ENCODE assay signal across 8 cellular contexts in genomic region chr10:13001041-13001886, GRCh38. TPM values are rescaled to one million over a fixed set of nuclear protein-coding genes. Genes with fewer than 3 reads are reported as not detected.
DNase-seq lines count a peak whose midpoint lies in the region; ATAC-seq and TF ChIP-seq lines count a peak whose summit lies in the region.

CCDC3 (minus strand) TSS chr10:13001713; CDS start chr10:13001570, 143 bp downstream.

- H3K4me2 ChIP-seq in Loucy (ENCODE audit: low read depth, low read length, poor library complexity, severe bottlenecking) = no peak within 1 kb of the TSS
- H3K4me2 ChIP-seq in mammary epithelial cell (ENCODE audit: insufficient read depth, low read depth, low read length) = peak within 1 kb of the TSS; percentile 81
- peak within 1 kb of the TSS; percentile 77 for H3K4me2 ChIP-seq in mesenchymal stem cell (ENCODE audit: low read length, poor library complexity, severe bottlenecking)

- no peak for DNase-seq in CD4-positive, alpha-beta T cell
- DNase-seq in mammary epithelial cell (no peak), mesenchymal stem cell (peak; percentile 30), thoracic aorta (ENCODE audit: low spot score) (no peak), cerebellar cortex (ENCODE audit: low spot score) (no peak), kidney glomerular epithelial cell (lab: John Stamatoyannopoulos, UW) (no peak)

- H2AFZ ChIP-seq in Loucy (ENCODE audit: low read length) (0 out of 2 replicates have a peak within 1 kb of the TSS, but pooled peaks have one; percentile 46), mammary epithelial cell (ENCODE audit: low read depth, low read length) (peak within 1 kb of the TSS; percentile 66), mesenchymal stem cell (ENCODE audit: low read depth, low read length) (peak within 1 kb of the TSS; percentile 69)

- H3K4me3 ChIP-seq in Loucy (ENCODE audit: low read length, poor library complexity, severe bottlenecking) (no peak within 1 kb of the TSS), mammary epithelial cell (replicated peaks in 1 of 3; ENCODE audit: insufficient read depth in 1 of 3, low read depth in 2 of 3, low read length in 3 of 3) (peak within 1 kb of the TSS in 2 of 3 experiments; percentile 34 to 38), mesenchymal stem cell (ENCODE audit: insufficient read depth in 1 of 2, low read depth in 1 of 2, low read length in 2 of 2) (peak within 1 kb of the TSS; percentile 42 to 50), thoracic aorta (peak within 1 kb of the TSS; percentile 80)

- H3K79me1 ChIP-seq in mesenchymal stem cell (replicated peaks; ENCODE audit: low read length, poor library complexity, severe bottlenecking) = no peaks in the 10 kb centered on the region

- H3K23ac ChIP-seq in mesenchymal stem cell (ENCODE audit: low read length in 2 of 2) = peak within 1 kb of the TSS in 1 of 2 experiments; percentile 100

- H3K79me2 ChIP-seq in Loucy (ENCODE audit: insufficient read depth, low read length) (no peaks in the 10 kb centered on the region), mammary epithelial cell (ENCODE audit: insufficient read depth, low read length) (no peaks in the 10 kb centered on the region)

- no peak within 1 kb of the TSS for H2BK5ac ChIP-seq in mesenchymal stem cell (ENCODE audit: low read depth, low read length, poor library complexity, severe bottlenecking)

- peak within 1 kb of the TSS; percentile 62 for H4K8ac ChIP-seq in mesenchymal stem cell (ENCODE audit: low read length)

- no TSS peak for BruUV-seq in mammary epithelial cell (replicated peaks; lab: Mats Ljungman, UMichigan)

- dilution Hi-C loops in mammary epithelial cell (cut with HindIII; ENCODE audit: low sequenced_read_pairs) = loop anchor here (5.0 kb wide), 1 partner anchor 39 kb away; no protein-coding TSS in a partner anchor

- no peak for ATAC-seq in CD4-positive, alpha-beta T cell (ENCODE audit: poor library complexity)
- ATAC-seq in thoracic aorta (ENCODE audit: insufficient number of reproducible peaks, low FRiP score, low read depth) (no peak), GM18870 (IDR thresholded peaks at IDR 0.05; ENCODE audit: unreplicated experiment) (no peak)

- H4K20me1 ChIP-seq in Loucy (ENCODE audit: insufficient read depth, low read length, poor library complexity, severe bottlenecking) = no peaks in the 10 kb centered on the region
- no peaks in the 10 kb centered on the region for H4K20me1 ChIP-seq in mammary epithelial cell (ENCODE audit: insufficient read depth, low read length)

- CTCF ChIA-PET in CD4-positive, alpha-beta T cell (lab: Charles Lee) = no interaction called here
- CTCF ChIA-PET in mammary epithelial cell (lab: Charles Lee; ENCODE audit: low non-redundant PET) = no interaction called here

- no peak within 1 kb of the TSS for H3K9ac ChIP-seq in Loucy (ENCODE audit: low read depth, low read length, poor library complexity, severe bottlenecking)
- no peak within 1 kb of the TSS for H3K9ac ChIP-seq in mammary epithelial cell (ENCODE audit: insufficient read depth, low read length)
- no peak within 1 kb of the TSS for H3K9ac ChIP-seq in mesenchymal stem cell (ENCODE audit: low read length)

- H3K36me3 ChIP-seq in Loucy (ENCODE audit: insufficient read depth, low read length) (no peaks in the 10 kb centered on the region), mammary epithelial cell (ENCODE audit: insufficient read depth, low read length) (no peaks in the 10 kb centered on the region), mesenchymal stem cell (ENCODE audit: control insufficient read depth in 1 of 2, insufficient read depth in 2 of 2, low read depth in 1 of 2, low read length in 2 of 2) (no peaks in the 10 kb centered on the region), thoracic aorta (no peaks in the 10 kb centered on the region)

- peaks cover 8% of the 10 kb centered on the region for H3K4me1 Mint-ChIP-seq in CD4-positive, alpha-beta T cell (ENCODE audit: low read depth)

- H3K27me3 Mint-ChIP-seq in CD4-positive, alpha-beta T cell = peaks cover 87% of the 10 kb centered on the region

- H2BK120ac ChIP-seq in mesenchymal stem cell (ENCODE audit: low read depth, low read length) = peak within 1 kb of the TSS; percentile 44

- H3K27ac Mint-ChIP-seq in CD4-positive, alpha-beta T cell = no peak within 1 kb of the TSS

- H2BK15ac ChIP-seq in mesenchymal stem cell (ENCODE audit: low read depth, poor library complexity, severe bottlenecking) = peak within 1 kb of the TSS; percentile 74

- H3K4me1 ChIP-seq in Loucy (ENCODE audit: insufficient read depth, low read length, poor library complexity, severe bottlenecking) (no peaks in the 10 kb centered on the region), mammary epithelial cell (ENCODE audit: insufficient read depth, low read length) (no peaks in the 10 kb centered on the region), mesenchymal stem cell (ENCODE audit: control insufficient read depth, insufficient read depth, low read depth, low read length) (peaks cover 6% of the 10 kb centered on the region), thoracic aorta (ENCODE audit: control insufficient read depth in 1 of 2, low read depth in 2 of 2) (peaks cover 4 to 43% of the 10 kb centered on the region in 2 donors)

- intact Hi-C loops in CD4-positive, alpha-beta T cell (cut with DNase I, micrococcal nuclease) = no loop called here
- intact Hi-C loops in mammary epithelial cell (cut with micrococcal nuclease) = no loop called here

- peak within 1 kb of the TSS in 1 of 2 experiments; percentile 91 for H2BK12ac ChIP-seq in mesenchymal stem cell (ENCODE audit: low read length in 2 of 2)

- POLR2A ChIA-PET in CD4-positive, alpha-beta T cell (lab: Charles Lee) = no interaction called here

- peak within 1 kb of the TSS; percentile 34 to 92 for H3K18ac ChIP-seq in mesenchymal stem cell (ENCODE audit: low read depth in 1 of 2, low read length in 2 of 2)

- WGBS in mammary epithelial cell (ENCODE audit: low coverage, missing lambda C conversion rate) = 42% methylated on average over 13 of the region's 93 CpGs
- under 1% methylated on average over 39 of the region's 93 CpGs for WGBS in mesenchymal stem cell

- in situ Hi-C loops in mammary epithelial cell (cut with MboI; ENCODE audit: low sequenced_read_pairs in 2 of 2) = no loop called here

- peak within 1 kb of the TSS in 1 of 2 experiments; percentile 94 for H3K14ac ChIP-seq in mesenchymal stem cell (ENCODE audit: low read length in 2 of 2)

- H2AK5ac ChIP-seq in mesenchymal stem cell (ENCODE audit: low read length, severe bottlenecking) = no peak within 1 kb of the TSS

- no peaks in the 10 kb centered on the region for H3K9me3 Mint-ChIP-seq in CD4-positive, alpha-beta T cell

- H3K9me2 ChIP-seq in Loucy (replicated peaks; ENCODE audit: low read depth, low read length) = no peaks in the 10 kb centered on the region

- no peaks in the 10 kb centered on the region for H3K9me3 ChIP-seq in CD4-positive, alpha-beta T cell (ENCODE audit: control insufficient read depth, low read length)
- H3K9me3 ChIP-seq in Loucy (ENCODE audit: insufficient read depth, low read depth, low read length) = no peaks in the 10 kb centered on the region
- H3K9me3 ChIP-seq in mammary epithelial cell (replicated peaks; ENCODE audit: insufficient read depth, low read length) = no peaks in the 10 kb centered on the region
- H3K9me3 ChIP-seq in mesenchymal stem cell (ENCODE audit: control insufficient read depth, low read length) = no peaks in the 10 kb centered on the region
- no peaks in the 10 kb centered on the region for H3K9me3 ChIP-seq in thoracic aorta

- H3K27me3 ChIP-seq in CD4-positive, alpha-beta T cell (ENCODE audit: control insufficient read depth, insufficient read depth, low read length) = peaks cover 34% of the 10 kb centered on the region
- no peaks in the 10 kb centered on the region for H3K27me3 ChIP-seq in Loucy (ENCODE audit: insufficient read depth, low read length, poor library complexity, severe bottlenecking)
- peaks cover 9% of the 10 kb centered on the region for H3K27me3 ChIP-seq in mammary epithelial cell (ENCODE audit: insufficient read depth, low read length)
- H3K27me3 ChIP-seq in mesenchymal stem cell (ENCODE audit: control insufficient read depth in 1 of 2, insufficient read depth in 1 of 2, low read length in 2 of 2) = peaks cover 41 to 66% of the 10 kb centered on the region in 2 experiments
- no peaks in the 10 kb centered on the region for H3K27me3 ChIP-seq in thoracic aorta (replicated peaks; ENCODE audit: insufficient read depth)

- no peak for TF ChIP-seq CTCF in CD4-positive, alpha-beta T cell (IDR thresholded peaks at IDR 0.05)
- TF ChIP-seq CTCF in Loucy (conservative IDR thresholded peaks at IDR 0.05; ENCODE audit: low read length) = no peak
- no peak for TF ChIP-seq CTCF in mammary epithelial cell (conservative IDR thresholded peaks at IDR 0.05 in 1 of 2, IDR thresholded peaks at IDR 0.05 in 1 of 2; ENCODE audit: extremely low read depth in 1 of 2, insufficient read depth in 1 of 2, low read depth in 1 of 2, low read length in 2 of 2)
- TF ChIP-seq CTCF in thoracic aorta (IDR thresholded peaks at IDR 0.05) = no peak

- H3K36me3 Mint-ChIP-seq in CD4-positive, alpha-beta T cell (ENCODE audit: low read depth) = no peaks in the 10 kb centered on the region

- H3K27ac ChIP-seq in CD4-positive, alpha-beta T cell (ENCODE audit: low read depth, low read length) = no peak within 1 kb of the TSS
- H3K27ac ChIP-seq in mammary epithelial cell (ENCODE audit: insufficient read depth, low read depth, low read length) = no peak within 1 kb of the TSS
- no peak within 1 kb of the TSS for H3K27ac ChIP-seq in mesenchymal stem cell (ENCODE audit: low read length, poor library complexity, severe bottlenecking)
- peak within 1 kb of the TSS; percentile 46 to 52 for H3K27ac ChIP-seq in thoracic aorta

- H4K91ac ChIP-seq in mesenchymal stem cell (ENCODE audit: low read length) = peak within 1 kb of the TSS; percentile 69

- peak within 1 kb of the TSS; percentile 28 for H3K4me3 Mint-ChIP-seq in CD4-positive, alpha-beta T cell

- peak within 1 kb of the TSS; percentile 36 to 57 for H3K4ac ChIP-seq in mesenchymal stem cell (ENCODE audit: low read depth in 1 of 2, low read length in 2 of 2)

- H3F3A ChIP-seq in Loucy (ENCODE audit: low read depth) = no peaks in the 10 kb centered on the region

RNA-seq across cellular contexts. Expression of gene CCDC3, which starts in this region (rescaled TPM):
- total RNA-seq in CD4-positive, alpha-beta T cell = under 1 TPM in 1 of 2 experiments, not detected in 1; 0.08 TPM
- total RNA-seq in mammary epithelial cell = 1 to 10 TPM; 3.7 to 7.7 TPM
- 0.40 TPM for polyA plus RNA-seq in mammary epithelial cell
- 0.16 TPM for polyA minus RNA-seq in mammary epithelial cell
- 138 TPM for polyA plus RNA-seq in mesenchymal stem cell (2013, experiment 1 of 2)
- polyA plus RNA-seq in mesenchymal stem cell (2013, experiment 2 of 2) = 139 TPM
- 100 to 1,000 TPM; 127 to 137 TPM for total RNA-seq in thoracic aorta

Comparison
In these comparisons a context has a peak if more than half of its experiments do, and no peak if none do; other contexts are left out.
1. RNA of gene CCDC3 (total RNA-seq): 127 to 137 TPM in thoracic aorta; 3.7 to 7.7 TPM in mammary epithelial cell and 0.08 TPM in CD4-positive, alpha-beta T cell; every median in the first group is over 10 times any median in the second.
2. H3K27ac ChIP-seq: peak in thoracic aorta (2 of 2); none in CD4-positive, alpha-beta T cell (single experiment), mammary epithelial cell (single experiment) and mesenchymal stem cell (single experiment).
3. Peak in every context shown above with its lines, with median percentiles within 50 percentile points of each other: H2AFZ ChIP-seq.